Comparison of ENCODE assay signal across 8 cellular contexts in genomic region chr11:9092846-9093778, GRCh38. TPM values are rescaled to one million over a fixed set of nuclear protein-coding genes. Genes with fewer than 3 reads are reported as not detected.
A peak's percentile ranks its signal among the peaks of the same experiment; 100 is the strongest.
DNase-seq lines count a peak whose midpoint lies in the region; ATAC-seq and TF ChIP-seq lines count a peak whose summit lies in the region.

No MANE protein-coding gene starts in this region.

- no peak for ATAC-seq in HG02571 (IDR thresholded peaks at IDR 0.05; ENCODE audit: unreplicated experiment)
- no peak for ATAC-seq in GM18909 (IDR thresholded peaks at IDR 0.05; ENCODE audit: poor library complexity, unreplicated experiment)

- H3K79me2 ChIP-seq in osteoblast (ENCODE audit: insufficient read depth, low read length): no peaks in the 10 kb centered on the region

- H2AFZ ChIP-seq in osteoblast (ENCODE audit: low read length): no peak overlapping the region

- H3K27ac ChIP-seq in osteoblast (ENCODE audit: low read depth, low read length): no peak overlapping the region

- peaks cover 4% of the 10 kb centered on the region for H3K4me1 ChIP-seq in osteoblast (ENCODE audit: insufficient read depth, low read length)

- no peaks in the 10 kb centered on the region for H3K36me3 ChIP-seq in osteoblast (ENCODE audit: insufficient read depth, low read length)

- no peaks in the 10 kb centered on the region for H3K9me3 ChIP-seq in osteoblast (ENCODE audit: low read depth, low read length)

- in situ Hi-C loops in astrocyte of the spinal cord (cut with HindIII; ENCODE audit: low sequenced_read_pairs): no loop called here

- TF ChIP-seq CTCF in LNCaP clone FGC (IDR thresholded peaks at IDR 0.05; ENCODE audit: control insufficient read depth, extremely low read depth, insufficient read depth): peak; percentile 31; the same call in 1 of the 2 replicates
- peak; percentile 25 for TF ChIP-seq CTCF in astrocyte of the spinal cord (IDR thresholded peaks at IDR 0.05; ENCODE audit: low read depth, low read length)
- peak; percentile 32 for TF ChIP-seq CTCF in osteoblast (IDR thresholded peaks at IDR 0.05; ENCODE audit: extremely low read depth, low read depth, low read length)

- H3K4me3 ChIP-seq in LNCaP clone FGC (ENCODE audit: low read depth, low read length): no peak overlapping the region
- H3K4me3 ChIP-seq in astrocyte of the spinal cord (ENCODE audit: low read depth, low read length): no peak overlapping the region
- H3K4me3 ChIP-seq in osteoblast (ENCODE audit: insufficient read depth, low read length): no peak overlapping the region

- H3K4me2 ChIP-seq in osteoblast (ENCODE audit: insufficient read depth, low read length): no peak overlapping the region

- H3K27me3 ChIP-seq in osteoblast (ENCODE audit: insufficient read depth, low read length): peaks cover 8% of the 10 kb centered on the region

- DNase-seq in NCI-H748 (lab: John Stamatoyannopoulos, UW; ENCODE audit: unreplicated experiment): peak; percentile 29
- DNase-seq in NCI-H748 treated with DMSO at 0.1 percent for 48 hours (lab: John Stamatoyannopoulos, UW): no peak
- no peak for DNase-seq in LNCaP clone FGC (ENCODE audit: low read depth)
- DNase-seq in astrocyte of the spinal cord (ENCODE audit: low read depth, low spot score): peak; percentile 6
- DNase-seq in osteoblast (ENCODE audit: insufficient read length, low spot score, missing footprints): peak; percentile 80
- DNase-seq in HK-2 (ENCODE audit: unreplicated experiment): no peak

- H4K20me1 ChIP-seq in osteoblast (ENCODE audit: insufficient read depth, low read length): no peaks in the 10 kb centered on the region

RNA-seq across cellular contexts. Expression of gene SCUBE2, which starts 1.7 kb away (rescaled TPM):
- total RNA-seq in osteoblast: 1.8 and 2.7 TPM in 2 replicates

Comparison
In these comparisons a context has a peak if more than half of its experiments do, and no peak if none do; other contexts are left out.
1. DNase-seq: peak in NCI-H748 (single experiment), astrocyte of the spinal cord (single experiment) and osteoblast (single experiment); none in NCI-H748 treated with DMSO at 0.1 percent for 48 hours (single experiment), LNCaP clone FGC (single experiment) and HK-2 (single experiment).
2. Peak in every context shown above with its lines, with median percentiles within 50 percentile points of each other: CTCF ChIP-seq.